Comparison of ENCODE assay signal across 9 cellular contexts in the genomic region with DNA sequence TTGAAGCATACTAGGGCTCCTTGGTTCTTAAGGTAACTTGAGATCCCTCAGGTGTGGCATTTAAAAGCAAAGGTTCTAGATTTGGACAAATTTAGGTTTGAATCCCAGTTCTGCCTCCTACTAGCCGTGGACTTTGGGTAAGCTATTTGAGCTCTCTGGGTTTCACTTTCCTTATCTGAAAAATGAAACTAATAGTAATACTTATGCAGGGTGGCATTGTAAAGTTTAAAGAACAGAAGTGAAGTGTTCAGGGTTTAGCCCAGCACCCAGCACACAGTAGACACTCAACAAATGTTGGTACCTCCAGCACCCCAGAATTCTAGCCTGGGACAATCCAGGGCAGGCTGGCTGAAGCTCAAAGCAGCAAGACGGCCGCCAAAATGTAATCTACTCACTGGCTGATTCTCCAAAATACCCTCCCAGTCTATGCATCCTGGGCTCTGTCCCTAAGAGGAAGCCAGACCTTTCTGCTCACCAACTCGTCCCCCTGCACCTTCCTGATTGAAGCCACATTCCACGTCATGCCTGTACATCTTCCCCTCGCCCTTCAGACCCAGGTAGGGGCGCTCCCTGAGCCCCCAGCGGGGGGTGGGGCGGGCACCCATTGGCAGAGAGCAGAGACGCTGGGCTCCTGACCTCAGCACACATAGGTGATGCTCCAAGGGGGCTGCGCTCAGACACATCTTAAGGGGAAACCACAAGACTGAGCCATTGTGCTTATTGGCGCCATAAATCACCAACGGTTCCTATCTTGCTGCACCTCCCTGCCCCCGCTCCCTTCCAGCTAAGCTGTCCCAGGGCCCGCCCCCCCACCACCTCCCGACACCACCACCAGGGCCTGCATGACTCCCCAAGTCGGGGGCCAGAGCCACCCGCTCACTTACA.
DNase-seq lines count a peak whose midpoint lies in the region; ATAC-seq lines count a peak whose summit lies in the region.
"Had no signal": no experiment of that assay in that cellular context is flagged by ENCODE, and none has a peak within 500 bp of the region (broad histone marks: within the 10 kb centered on the region; RNA-seq: fewer than 3 reads in every experiment).

No MANE protein-coding gene starts in this region.

- H3K9ac ChIP-seq in Karpas-422 (ENCODE audit: low read length), result no peak overlapping the region

- H3K36me3 Mint-ChIP-seq in activated T-helper 2 cell treated with anti-CD3 and anti-CD28 coated beads, Interferon-gamma antibody, Interleukin-2, Interleukin-4, amounts not matched to agents 10 μg/mL and 5 μg/mL and 100 μg/mL, durations not matched to agents 14 hours and 24 hours and 36 hours (ENCODE audit: low read depth), result no peaks in the 10 kb centered on the region
- no peaks in the 10 kb centered on the region for H3K36me3 Mint-ChIP-seq in stimulated activated naive CD8-positive, alpha-beta T cell treated with anti-CD3 and anti-CD28 coated beads, Interleukin-15, Interleukin-2, amounts not matched to agents 100 ng/mL and 50 ng/mL, for 24 hours (ENCODE audit: low read depth)

- no peaks in the 10 kb centered on the region for H3K9me2 ChIP-seq in Karpas-422 (replicated peaks; ENCODE audit: insufficient read depth, low read length)

- no peak overlapping the region for H2AFZ ChIP-seq in Karpas-422 (ENCODE audit: low read length)

- H3K27me3 Mint-ChIP-seq in activated T-helper 2 cell treated with anti-CD3 and anti-CD28 coated beads, Interferon-gamma antibody, Interleukin-2, Interleukin-4, amounts not matched to agents 10 μg/mL and 5 μg/mL and 100 μg/mL, durations not matched to agents 14 hours and 24 hours and 36 hours (ENCODE audit: low read depth), result no peaks in the 10 kb centered on the region
- no peaks in the 10 kb centered on the region for H3K27me3 Mint-ChIP-seq in stimulated activated naive CD8-positive, alpha-beta T cell treated with anti-CD3 and anti-CD28 coated beads, Interleukin-15, Interleukin-2, amounts not matched to agents 100 ng/mL and 50 ng/mL, for 24 hours

- DNase-seq in stimulated activated CD4-positive, alpha-beta T cell treated with anti-CD3 and anti-CD28 coated beads, Interleukin-15, amount 100 ng/mL, for 24 hours, result peak; percentile 16
- no peak for DNase-seq in stimulated activated CD4-positive, alpha-beta T cell treated with anti-CD3 and anti-CD28 coated beads, Interleukin-2, amount 100 ng/mL, for 24 hours
- no peak for DNase-seq in activated T-helper 2 cell treated with anti-CD3 and anti-CD28 coated beads, Interferon-gamma antibody, Interleukin-2, Interleukin-4, amounts not matched to agents 10 μg/mL and 5 μg/mL and 100 μg/mL, durations not matched to agents 14 hours and 24 hours and 36 hours (ENCODE audit: low spot score)
- DNase-seq in ureter (ENCODE audit: low spot score), result no peak
- DNase-seq in H7, result no peak
- no peak for DNase-seq in Karpas-422

- H3K9me3 ChIP-seq in Karpas-422 (ENCODE audit: low read length), result no peaks in the 10 kb centered on the region
- H3K9me3 ChIP-seq: HAP-1 had no signal

- no peak overlapping the region for H3K4me2 ChIP-seq in Karpas-422 (ENCODE audit: low read depth, low read length, poor library complexity, severe bottlenecking)

- H3K36me3 ChIP-seq in H7 (replicated peaks; ENCODE audit: control insufficient read depth, insufficient read depth, low read length) (no peaks in the 10 kb centered on the region), Karpas-422 (ENCODE audit: insufficient read depth, low read length) (no peaks in the 10 kb centered on the region)
- H3K36me3 ChIP-seq: HAP-1 had no signal

- no peaks in the 10 kb centered on the region for H4K20me1 ChIP-seq in Karpas-422 (ENCODE audit: insufficient read depth, low read depth, low read length)

- no peak overlapping the region for H3K27ac ChIP-seq in Karpas-422 (ENCODE audit: low read length)

- peak overlapping the region; percentile 58 for H3K27ac Mint-ChIP-seq in activated T-helper 2 cell treated with anti-CD3 and anti-CD28 coated beads, Interferon-gamma antibody, Interleukin-2, Interleukin-4, amounts not matched to agents 10 μg/mL and 5 μg/mL and 100 μg/mL, durations not matched to agents 14 hours and 24 hours and 36 hours
- no peak overlapping the region for H3K27ac Mint-ChIP-seq in stimulated activated naive CD8-positive, alpha-beta T cell treated with anti-CD3 and anti-CD28 coated beads, Interleukin-15, Interleukin-2, amounts not matched to agents 100 ng/mL and 50 ng/mL, for 24 hours

- no peaks in the 10 kb centered on the region; the same call in 1 of the 2 replicates for H3K27me3 ChIP-seq in H7 (ENCODE audit: control insufficient read depth, insufficient read depth, low read length)
- no peaks in the 10 kb centered on the region for H3K27me3 ChIP-seq in Karpas-422 (ENCODE audit: low read length)

- ATAC-seq in HG03342 (IDR thresholded peaks at IDR 0.05; ENCODE audit: unreplicated experiment), result peak; percentile 85

- H3K4me3 ChIP-seq in H7 (ENCODE audit: insufficient read depth, low read depth, low read length) (no peak overlapping the region), Karpas-422 (ENCODE audit: low read length) (no peak overlapping the region)
- H3K4me3 ChIP-seq: HAP-1 had no signal

- no peaks in the 10 kb centered on the region for H3K4me1 ChIP-seq in Karpas-422 (ENCODE audit: low read length)
- H3K4me1 ChIP-seq: HAP-1 had no signal

- intact Hi-C loops in activated T-helper 2 cell treated with anti-CD3 and anti-CD28 coated beads, Interferon-gamma antibody, Interleukin-2, Interleukin-4, amounts not matched to agents 10 μg/mL and 5 μg/mL and 100 μg/mL, durations not matched to agents 14 hours and 24 hours and 36 hours (cut with micrococcal nuclease), result no loop called here

- no peaks in the 10 kb centered on the region for H3K79me2 ChIP-seq in Karpas-422 (ENCODE audit: low read length)

- peaks cover 8% of the 10 kb centered on the region for H3K4me1 Mint-ChIP-seq in activated T-helper 2 cell treated with anti-CD3 and anti-CD28 coated beads, Interferon-gamma antibody, Interleukin-2, Interleukin-4, amounts not matched to agents 10 μg/mL and 5 μg/mL and 100 μg/mL, durations not matched to agents 14 hours and 24 hours and 36 hours (ENCODE audit: low read depth)
- H3K4me1 Mint-ChIP-seq in stimulated activated naive CD8-positive, alpha-beta T cell treated with anti-CD3 and anti-CD28 coated beads, Interleukin-15, Interleukin-2, amounts not matched to agents 100 ng/mL and 50 ng/mL, for 24 hours (ENCODE audit: low read depth), result peaks cover 14% of the 10 kb centered on the region

- H3K9me3 Mint-ChIP-seq in activated T-helper 2 cell treated with anti-CD3 and anti-CD28 coated beads, Interferon-gamma antibody, Interleukin-2, Interleukin-4, amounts not matched to agents 10 μg/mL and 5 μg/mL and 100 μg/mL, durations not matched to agents 14 hours and 24 hours and 36 hours, result no peaks in the 10 kb centered on the region
- no peaks in the 10 kb centered on the region for H3K9me3 Mint-ChIP-seq in stimulated activated naive CD8-positive, alpha-beta T cell treated with anti-CD3 and anti-CD28 coated beads, Interleukin-15, Interleukin-2, amounts not matched to agents 100 ng/mL and 50 ng/mL, for 24 hours

- peak overlapping the region; percentile 49 for H3K4me3 Mint-ChIP-seq in activated T-helper 2 cell treated with anti-CD3 and anti-CD28 coated beads, Interferon-gamma antibody, Interleukin-2, Interleukin-4, amounts not matched to agents 10 μg/mL and 5 μg/mL and 100 μg/mL, durations not matched to agents 14 hours and 24 hours and 36 hours (ENCODE audit: low read depth)
- peak overlapping the region; percentile 52 for H3K4me3 Mint-ChIP-seq in stimulated activated naive CD8-positive, alpha-beta T cell treated with anti-CD3 and anti-CD28 coated beads, Interleukin-15, Interleukin-2, amounts not matched to agents 100 ng/mL and 50 ng/mL, for 24 hours
